Comparison of ENCODE assay signal across 11 cellular contexts in genomic region chr19:788821-789472, GRCh38. TPM values are rescaled to one million over a fixed set of nuclear protein-coding genes. Genes with fewer than 3 reads are reported as not detected.
DNase-seq lines count a peak whose midpoint lies in the region; FAIRE-seq and TF ChIP-seq lines count a peak whose summit lies in the region.
"Had no signal": no experiment of that assay in that cellular context is flagged by ENCODE, and none has a peak within 500 bp of the region (broad histone marks: within the 10 kb centered on the region; RNA-seq: fewer than 3 reads in every experiment).

No MANE protein-coding gene starts in this region.

- FAIRE-seq in astrocyte (lab: Jason Lieb, UNC) (no peak), keratinocyte (lab: Jason Lieb, UNC) (no peak)
- FAIRE-seq: A204.1, bronchial epithelial cell had no signal

- H3K4me3 Mint-ChIP-seq in astrocyte (ENCODE audit: unreplicated experiment) = no peak overlapping the region

- no peaks in the 10 kb centered on the region for H3K27me3 ChIP-seq in astrocyte (ENCODE audit: insufficient read depth, low read length)
- no peaks in the 10 kb centered on the region for H3K27me3 ChIP-seq in keratinocyte (ENCODE audit: control insufficient read depth, extremely low read depth, insufficient read depth, low read length)
- no peaks in the 10 kb centered on the region for H3K27me3 ChIP-seq in subcutaneous abdominal adipose tissue (ENCODE audit: control insufficient read depth in 5 of 5, insufficient read depth in 4 of 5, low read length in 5 of 5)

- DNase-seq in DMS53 (lab: John Stamatoyannopoulos, UW) (peak; percentile 72), DMS53 treated with DMSO at 0.1 percent for 48 hours (lab: John Stamatoyannopoulos, UW; ENCODE audit: unreplicated experiment) (no peak), astrocyte (ENCODE audit: low read depth) (no peak), keratinocyte (ENCODE audit: low read depth, low spot score) (no peak), anterior cingulate cortex (lab: John Stamatoyannopoulos, UW) (no peak), GM03348 (ENCODE audit: low spot score) (no peak), T-helper 1 cell (no peak)
- DNase-seq: NCI-H526 treated with DMSO at 0.1 percent for 48 hours had no signal

- no peaks in the 10 kb centered on the region for H3K27me3 Mint-ChIP-seq in astrocyte (ENCODE audit: low read depth, unreplicated experiment)

- H3K36me3 ChIP-seq in astrocyte (ENCODE audit: insufficient read depth, low read length) (no peaks in the 10 kb centered on the region), keratinocyte (ENCODE audit: control insufficient read depth in 2 of 2, extremely low read depth in 1 of 2, insufficient read depth in 2 of 2, low read length in 2 of 2) (no peaks in the 10 kb centered on the region), subcutaneous abdominal adipose tissue (ENCODE audit: control insufficient read depth in 5 of 5, insufficient read depth in 5 of 5, low read length in 5 of 5) (no peaks in the 10 kb centered on the region)

- H4K20me1 ChIP-seq in astrocyte (ENCODE audit: insufficient read depth, low read length) (no peaks in the 10 kb centered on the region), keratinocyte (ENCODE audit: control insufficient read depth, extremely low read depth, insufficient read depth, low read length) (no peaks in the 10 kb centered on the region)

- no peak overlapping the region for H3K9ac ChIP-seq in astrocyte (ENCODE audit: low read length)
- peak overlapping the region; percentile 47 for H3K9ac ChIP-seq in keratinocyte (ENCODE audit: control insufficient read depth, extremely low read depth, insufficient read depth, low read length)
- peak overlapping the region in 2 of 5 donors; percentile 56 to 58 for H3K9ac ChIP-seq in subcutaneous abdominal adipose tissue (ENCODE audit: low read length in 5 of 5)

- H3K4me2 ChIP-seq in astrocyte (ENCODE audit: low read length) (peak overlapping the region; percentile 22), keratinocyte (ENCODE audit: control insufficient read depth, extremely low read depth, insufficient read depth, low read depth, low read length) (peak overlapping the region; percentile 58)

- no peak overlapping the region for H3K27ac ChIP-seq in astrocyte (ENCODE audit: low read depth, low read length)
- H3K27ac ChIP-seq in keratinocyte (ENCODE audit: control insufficient read depth, insufficient read depth, low read length) = peak overlapping the region; percentile 36
- peak overlapping the region; percentile 50 for H3K27ac ChIP-seq in subcutaneous abdominal adipose tissue (ENCODE audit: low read depth, low read length)

- dilution Hi-C loops in keratinocyte (cut with MboI; ENCODE audit: extremely low pct_ligation_motif_present, low sequenced_read_pairs) = no loop called here

- H3K4me1 Mint-ChIP-seq in astrocyte (ENCODE audit: low read depth, unreplicated experiment) = peaks cover 10% of the 10 kb centered on the region

- H3K27ac Mint-ChIP-seq in astrocyte (ENCODE audit: unreplicated experiment) = peak overlapping the region; percentile 12

- no peak for TF ChIP-seq CTCF in astrocyte (IDR thresholded peaks at IDR 0.05; ENCODE audit: insufficient read depth, low read depth, low read length)
- TF ChIP-seq CTCF in keratinocyte (optimal IDR thresholded peaks at IDR 0.05 in 1 of 3, IDR thresholded peaks at IDR 0.05 in 1 of 3, conservative IDR thresholded peaks at IDR 0.05 in 1 of 3; ENCODE audit: extremely low read depth in 1 of 3, insufficient read depth in 2 of 3, low read length in 3 of 3) = no peak

- H3K79me2 ChIP-seq in astrocyte (ENCODE audit: insufficient read depth, low read length) = no peaks in the 10 kb centered on the region
- peaks cover 5% of the 10 kb centered on the region for H3K79me2 ChIP-seq in keratinocyte (ENCODE audit: control insufficient read depth, insufficient read depth, low read length)

- H3K9me3 Mint-ChIP-seq in astrocyte (ENCODE audit: unreplicated experiment) = no peaks in the 10 kb centered on the region

- H2AFZ ChIP-seq in astrocyte (ENCODE audit: low read depth, low read length) (peak overlapping the region; percentile 41), keratinocyte (ENCODE audit: control insufficient read depth, low read length) (peak overlapping the region; percentile 79)

- no peak overlapping the region for H3K4me3 ChIP-seq in astrocyte (ENCODE audit: insufficient read depth, low read depth, low read length)
- H3K4me3 ChIP-seq in keratinocyte (ENCODE audit: control insufficient read depth in 2 of 3, extremely low read depth in 1 of 3, insufficient read depth in 2 of 3, low read depth in 1 of 3, low read length in 3 of 3) = no peak overlapping the region
- H3K4me3 ChIP-seq in subcutaneous abdominal adipose tissue (ENCODE audit: low read depth in 1 of 5, low read length in 5 of 5) = peak overlapping the region in 4 of 5 donors; percentile 7 to 45 (median 32)

- no peaks in the 10 kb centered on the region for H3K9me1 ChIP-seq in keratinocyte (ENCODE audit: control insufficient read depth, extremely low read depth, insufficient read depth, low read length)

- H3K36me3 Mint-ChIP-seq in astrocyte (ENCODE audit: low read depth, unreplicated experiment) = no peaks in the 10 kb centered on the region

- no peaks in the 10 kb centered on the region for H3K4me1 ChIP-seq in astrocyte (ENCODE audit: insufficient read depth, low read length)
- peaks cover 16% of the 10 kb centered on the region for H3K4me1 ChIP-seq in keratinocyte (ENCODE audit: control insufficient read depth, extremely low read depth, insufficient read depth, low read length)
- peaks cover 5 to 49% (median 17%) of the 10 kb centered on the region in 5 donors for H3K4me1 ChIP-seq in subcutaneous abdominal adipose tissue (ENCODE audit: control insufficient read depth in 5 of 5, insufficient read depth in 5 of 5, low read length in 5 of 5)

- H3K9me3 ChIP-seq in astrocyte (ENCODE audit: insufficient read depth, low read depth, low read length) (no peaks in the 10 kb centered on the region), keratinocyte (ENCODE audit: control insufficient read depth, low read depth, low read length) (no peaks in the 10 kb centered on the region), subcutaneous abdominal adipose tissue (ENCODE audit: control insufficient read depth in 5 of 5, low read length in 5 of 5) (no peaks in the 10 kb centered on the region)

RNA-seq across cellular contexts. Expression of gene PTBP1, which starts 8.3 kb away (rescaled TPM):
- 366 and 386 TPM in 2 replicates for total RNA-seq in astrocyte
- polyA plus RNA-seq in keratinocyte = 117 to 180 TPM (median 130 TPM) in 3 replicates
- polyA plus RNA-seq in keratinocyte (2011; ENCODE audit: low read depth) = 145 TPM
- 112 and 148 TPM in 2 replicates for polyA plus RNA-seq in keratinocyte (2011; cell fraction: cytosol; rRNA removed)
- 151 and 213 TPM in 2 replicates for polyA plus RNA-seq in keratinocyte (2011; cell fraction: nucleus; rRNA removed)
- polyA plus RNA-seq in keratinocyte (2012; ENCODE audit: low replicate concordance) = 154 and 321 TPM in 2 replicates
- 183 to 411 TPM (median 209 TPM) in 3 replicates for polyA minus RNA-seq in keratinocyte
- 242 TPM for polyA minus RNA-seq in keratinocyte (2011; cell fraction: cytosol; rRNA and poly(A)+ RNA removed)
- polyA minus RNA-seq in keratinocyte (2011; cell fraction: nucleus; rRNA and poly(A)+ RNA removed) = 164 and 177 TPM in 2 replicates

RNA-seq across cellular contexts. Expression of gene PLPPR3, which starts 32.8 kb away (rescaled TPM):
- 29.2 and 36.5 TPM in 2 replicates for total RNA-seq in astrocyte
- 0.02 to 0.08 TPM in 2 of 3 replicates, not detected in the other for polyA plus RNA-seq in keratinocyte
- not detected for polyA plus RNA-seq in keratinocyte (2011; ENCODE audit: low read depth)
- 0.04 and 0.05 TPM in 2 replicates for polyA plus RNA-seq in keratinocyte (2011; cell fraction: cytosol; rRNA removed)
- polyA plus RNA-seq in keratinocyte (2011; cell fraction: nucleus; rRNA removed) = 0.09 and 0.10 TPM in 2 replicates
- not detected in 2 replicates for polyA plus RNA-seq in keratinocyte (2012; ENCODE audit: low replicate concordance)
- polyA minus RNA-seq in keratinocyte = not detected in 3 replicates
- polyA minus RNA-seq in keratinocyte (2011; cell fraction: cytosol; rRNA and poly(A)+ RNA removed) = not detected
- 0.31 TPM in 1 of 2 replicates, not detected in the other for polyA minus RNA-seq in keratinocyte (2011; cell fraction: nucleus; rRNA and poly(A)+ RNA removed)
- total RNA-seq: bronchial epithelial cell had no signal

RNA-seq across cellular contexts. Expression of gene MISP, which starts 38.0 kb away (rescaled TPM):
- 0.36 and 0.43 TPM in 2 replicates for total RNA-seq in astrocyte
- 17.5 to 25.4 TPM (median 25.0 TPM) in 3 replicates for polyA plus RNA-seq in keratinocyte
- polyA plus RNA-seq in keratinocyte (2011; ENCODE audit: low read depth) = 15.4 TPM
- 24.5 and 41.2 TPM in 2 replicates for polyA plus RNA-seq in keratinocyte (2011; cell fraction: cytosol; rRNA removed)
- polyA plus RNA-seq in keratinocyte (2011; cell fraction: nucleus; rRNA removed) = 37.6 and 46.5 TPM in 2 replicates
- 13.0 and 45.7 TPM in 2 replicates for polyA plus RNA-seq in keratinocyte (2012; ENCODE audit: low replicate concordance)
- 19.1 to 34.8 TPM (median 22.0 TPM) in 3 replicates for polyA minus RNA-seq in keratinocyte
- polyA minus RNA-seq in keratinocyte (2011; cell fraction: cytosol; rRNA and poly(A)+ RNA removed) = 76.2 TPM
- 35.4 and 39.8 TPM in 2 replicates for polyA minus RNA-seq in keratinocyte (2011; cell fraction: nucleus; rRNA and poly(A)+ RNA removed)

RNA-seq across cellular contexts. Expression of gene AZU1, which starts 38.7 kb away (rescaled TPM):
- total RNA-seq in astrocyte = 1.00 and 1.4 TPM in 2 replicates
- polyA plus RNA-seq in keratinocyte = not detected in 3 replicates
- not detected for polyA plus RNA-seq in keratinocyte (2011; ENCODE audit: low read depth)
- polyA plus RNA-seq in keratinocyte (2011; cell fraction: cytosol; rRNA removed) = not detected in 2 replicates
- not detected in 2 replicates for polyA plus RNA-seq in keratinocyte (2011; cell fraction: nucleus; rRNA removed)
- polyA plus RNA-seq in keratinocyte (2012; ENCODE audit: low replicate concordance) = not detected in 2 replicates
- not detected in 3 replicates for polyA minus RNA-seq in keratinocyte
- not detected for polyA minus RNA-seq in keratinocyte (2011; cell fraction: cytosol; rRNA and poly(A)+ RNA removed)
- polyA minus RNA-seq in keratinocyte (2011; cell fraction: nucleus; rRNA and poly(A)+ RNA removed) = not detected in 2 replicates
- total RNA-seq: bronchial epithelial cell had no signal

RNA-seq across cellular contexts. Expression of gene PRTN3, which starts 51.9 kb away (rescaled TPM):
- total RNA-seq in astrocyte = not detected in 2 replicates
- polyA plus RNA-seq in keratinocyte = not detected in 3 replicates
- not detected for polyA plus RNA-seq in keratinocyte (2011; ENCODE audit: low read depth)
- polyA plus RNA-seq in keratinocyte (2011; cell fraction: cytosol; rRNA removed) = not detected in 2 replicates
- not detected in 2 replicates for polyA plus RNA-seq in keratinocyte (2011; cell fraction: nucleus; rRNA removed)
- polyA plus RNA-seq in keratinocyte (2012; ENCODE audit: low replicate concordance) = not detected in 2 replicates
- polyA minus RNA-seq in keratinocyte = not detected in 3 replicates
- not detected for polyA minus RNA-seq in keratinocyte (2011; cell fraction: cytosol; rRNA and poly(A)+ RNA removed)
- polyA minus RNA-seq in keratinocyte (2011; cell fraction: nucleus; rRNA and poly(A)+ RNA removed) = not detected in 2 replicates
- total RNA-seq: bronchial epithelial cell had no signal

Comparison
In these comparisons a context has a peak if more than half of its experiments do, and no peak if none do; other contexts are left out.
1. H3K4me3 ChIP-seq: peak in subcutaneous abdominal adipose tissue (4 of 5); none in astrocyte (single experiment) and keratinocyte (0 of 3).